16 cellular contexts compared by ENCODE assay signal in the genomic region with DNA sequence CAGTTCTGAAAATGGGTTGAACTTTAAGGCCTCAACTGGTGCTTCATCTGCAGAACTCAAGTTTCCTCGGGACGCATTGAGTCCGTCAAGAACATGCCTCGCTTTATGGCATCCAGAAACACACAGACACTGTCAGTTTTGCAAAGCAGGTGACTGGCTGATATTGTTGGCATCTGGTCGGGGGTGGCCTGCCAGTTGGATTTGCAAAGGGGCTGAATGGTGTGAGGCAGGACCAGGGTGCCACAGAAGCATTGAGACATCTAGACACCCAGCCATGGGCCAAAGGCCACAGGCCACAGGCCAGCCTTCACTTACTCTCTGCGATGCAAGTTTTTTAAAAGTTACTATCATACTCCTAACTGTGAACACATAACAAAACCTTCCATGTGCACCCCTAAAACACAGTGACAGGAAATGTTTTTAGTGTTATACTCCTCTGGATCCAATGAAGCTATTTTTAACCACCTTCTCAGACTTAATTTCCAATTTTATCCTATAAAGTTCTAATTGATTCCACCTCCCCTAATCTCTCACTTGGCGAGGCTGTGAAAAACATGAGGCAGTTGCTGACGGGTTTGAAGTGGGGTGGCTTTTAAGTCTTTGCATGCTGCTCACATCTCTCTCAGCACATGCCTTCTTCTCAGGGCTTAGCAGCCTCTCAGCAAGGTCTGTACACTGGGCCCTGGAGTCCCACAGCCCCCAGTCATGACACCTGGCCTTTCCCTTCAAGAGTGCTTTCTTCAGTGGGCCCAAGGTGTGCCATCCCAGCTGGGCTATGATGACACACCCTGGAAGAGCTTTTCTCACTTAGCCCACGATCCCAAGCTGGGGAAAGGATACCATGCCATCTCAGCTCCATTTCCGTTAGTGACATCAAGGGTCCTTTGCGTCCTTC.
"Had no signal": no experiment of that assay in that cellular context is flagged by ENCODE, and none has a peak within 500 bp of the region (broad histone marks: within the 10 kb centered on the region; RNA-seq: fewer than 3 reads in every experiment).

No MANE protein-coding gene starts in this region.

- H3K36me3 ChIP-seq: breast epithelium, neural progenitor cell, prostate gland, right lobe of liver had no signal

- H3K4me3 Mint-ChIP-seq: activated CD4-positive, alpha-beta T cell treated with anti-CD3 and anti-CD28 coated beads, Interleukin-2, amount 10 ng/mL, durations not matched to agents 24 days and 14 days; activated CD8-positive, alpha-beta T cell treated with anti-CD3 and anti-CD28 coated beads for 36 hours; neural progenitor cell; stimulated activated naive B cell treated with anti-CD40 and anti-IgM and Interleukin-4, amounts not matched to agents 10 μg/mL and 1 μg/mL and 100 μg/mL, for 72 hours had no signal

- H3K9me3 ChIP-seq: breast epithelium, prostate gland, right lobe of liver had no signal

- H3K4me1 ChIP-seq: breast epithelium, prostate gland, right lobe of liver had no signal

- ATAC-seq: activated CD8-positive, alpha-beta T cell treated with anti-CD3 and anti-CD28 coated beads for 36 hours; left colon; right lobe of liver; stimulated activated naive B cell treated with anti-CD40 and anti-IgM and Interleukin-4, amounts not matched to agents 10 μg/mL and 1 μg/mL and 100 μg/mL, for 72 hours had no signal

- DNase-seq: activated CD4-positive, alpha-beta T cell treated with anti-CD3 and anti-CD28 coated beads, Interleukin-2, amount 10 ng/mL, durations not matched to agents 24 days and 14 days; activated CD8-positive, alpha-beta T cell treated with anti-CD3 and anti-CD28 coated beads for 36 hours; activated naive CD4-positive, alpha-beta T cell treated with Interleukin-2 at 50 U/mL for 16 hours; activated T-cell treated with anti-CD3 and anti-CD28 coated beads, Interleukin-2, amount 50 U/mL, for 1 hour; dorsolateral prefrontal cortex; left colon; midbrain; stimulated activated CD4-positive, alpha-beta T cell treated with anti-CD3 and anti-CD28 coated beads, Interleukin-4, amount 100 ng/mL, for 4 hours; stimulated activated naive B cell treated with anti-CD40 and anti-IgM and Interleukin-4, amounts not matched to agents 10 μg/mL and 1 μg/mL and 100 μg/mL, for 72 hours had no signal

- H3K4me3 ChIP-seq: breast epithelium, dorsolateral prefrontal cortex, hepatocyte, neural progenitor cell, prostate gland, right lobe of liver had no signal

- H3K27ac Mint-ChIP-seq: activated CD8-positive, alpha-beta T cell treated with anti-CD3 and anti-CD28 coated beads for 36 hours; activated T-helper 2 cell treated with anti-CD3 and anti-CD28 coated beads, Interferon-gamma antibody, Interleukin-2, Interleukin-4, amounts not matched to agents 10 μg/mL and 5 μg/mL and 100 μg/mL, durations not matched to agents 14 hours and 24 hours and 36 hours; neural progenitor cell; stimulated activated naive B cell treated with anti-CD40 and anti-IgM and Interleukin-4, amounts not matched to agents 10 μg/mL and 1 μg/mL and 100 μg/mL, for 72 hours had no signal

- H3K9me3 Mint-ChIP-seq: activated CD4-positive, alpha-beta T cell treated with anti-CD3 and anti-CD28 coated beads, Interleukin-2, amount 10 ng/mL, durations not matched to agents 24 days and 14 days; activated CD8-positive, alpha-beta T cell treated with anti-CD3 and anti-CD28 coated beads for 36 hours; activated T-helper 2 cell treated with anti-CD3 and anti-CD28 coated beads, Interferon-gamma antibody, Interleukin-2, Interleukin-4, amounts not matched to agents 10 μg/mL and 5 μg/mL and 100 μg/mL, durations not matched to agents 14 hours and 24 hours and 36 hours; neural progenitor cell; stimulated activated naive B cell treated with anti-CD40 and anti-IgM and Interleukin-4, amounts not matched to agents 10 μg/mL and 1 μg/mL and 100 μg/mL, for 72 hours had no signal

- H3K27ac ChIP-seq: breast epithelium, hepatocyte, neural progenitor cell, prostate gland, right lobe of liver had no signal

- H3K27me3 ChIP-seq: breast epithelium, dorsolateral prefrontal cortex, hepatocyte, neural progenitor cell, right lobe of liver had no signal

- FAIRE-seq: astrocyte had no signal

- H3K27me3 Mint-ChIP-seq: activated CD4-positive, alpha-beta T cell treated with anti-CD3 and anti-CD28 coated beads, Interleukin-2, amount 10 ng/mL, durations not matched to agents 24 days and 14 days; activated CD8-positive, alpha-beta T cell treated with anti-CD3 and anti-CD28 coated beads for 36 hours; stimulated activated naive B cell treated with anti-CD40 and anti-IgM and Interleukin-4, amounts not matched to agents 10 μg/mL and 1 μg/mL and 100 μg/mL, for 72 hours had no signal
